In the genomic region with DNA sequence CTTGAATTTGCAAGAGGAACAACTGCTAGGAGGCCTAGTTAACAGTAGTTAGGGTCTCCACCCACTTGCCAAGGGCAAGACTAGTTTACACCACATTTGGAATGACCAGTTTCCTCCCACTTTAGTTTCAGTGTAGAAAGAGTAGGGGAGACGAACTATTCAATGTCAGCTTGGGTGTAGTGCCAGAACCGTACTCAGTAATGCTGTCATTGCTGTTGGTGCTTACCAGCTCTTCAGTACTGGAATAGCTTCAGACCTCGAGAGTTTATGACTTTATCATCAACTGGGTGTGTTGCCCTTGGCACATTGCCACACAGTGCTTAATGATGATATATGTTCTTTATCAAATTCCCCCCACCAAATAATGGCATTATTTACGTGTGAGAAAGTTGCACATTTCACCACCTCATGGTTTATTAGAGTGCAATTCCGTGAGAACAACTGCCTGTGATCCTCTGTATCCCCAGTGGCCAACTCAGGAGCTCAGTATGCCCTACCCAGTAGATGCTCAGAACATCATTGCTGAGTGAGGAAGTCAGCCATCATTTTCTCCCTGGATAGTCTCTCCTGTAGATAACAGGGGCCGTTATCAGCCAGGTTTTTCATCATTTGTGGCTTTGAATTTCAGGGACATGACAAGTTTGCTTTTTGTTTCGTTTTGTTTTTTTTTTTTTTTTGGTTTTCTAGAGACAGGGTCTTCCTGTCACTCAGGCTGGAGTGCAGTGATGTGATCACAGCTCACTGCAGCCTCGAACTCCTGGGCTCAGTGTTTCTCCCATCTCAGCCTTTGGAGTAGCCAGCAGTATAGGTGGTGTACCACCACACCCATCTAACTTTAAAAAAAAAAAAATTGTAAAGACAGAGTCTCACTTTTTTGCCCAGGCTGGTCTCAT, we compare ENCODE assay signal across 13 cellular contexts.
A peak's percentile ranks its signal among the peaks of the same experiment; 100 is the strongest.
DNase-seq lines count a peak whose midpoint lies in the region; ATAC-seq and TF ChIP-seq lines count a peak whose summit lies in the region.
"Had no signal": no experiment of that assay in that cellular context is flagged by ENCODE, and none has a peak within 500 bp of the region (broad histone marks: within the 10 kb centered on the region; RNA-seq: fewer than 3 reads in every experiment).

No MANE protein-coding gene starts in this region.

- H4K20me1 ChIP-seq in BLaER1 = no peaks in the 10 kb centered on the region

- H3K4me1 ChIP-seq in BLaER1 (peaks cover 37% of the 10 kb centered on the region), duodenal mucosa (ENCODE audit: control insufficient read depth in 1 of 2, insufficient read depth in 2 of 2, low read length in 2 of 2) (peaks cover 15 to 24% of the 10 kb centered on the region in 2 donors), foreskin keratinocyte (peaks cover 6% of the 10 kb centered on the region)
- H3K4me1 ChIP-seq: thyroid gland had no signal

- no peak overlapping the region for H3K27ac ChIP-seq in BLaER1
- H3K27ac ChIP-seq in duodenal mucosa (ENCODE audit: low read depth, low read length) = peak overlapping the region; percentile 17
- no peak overlapping the region for H3K27ac ChIP-seq in foreskin keratinocyte
- H3K27ac ChIP-seq: ovary, thyroid gland, VCaP had no signal

- peaks cover 39% of the 10 kb centered on the region for H3K36me3 Mint-ChIP-seq in T-cell

- H3K27ac Mint-ChIP-seq in T-cell = peak overlapping the region; percentile 84 to 89

- DNase-seq in T-cell = peak in 10 of 34 experiments; percentile 10 to 30 (median 18)
- DNase-seq in EL = no peak
- DNase-seq in head of caudate nucleus = no peak
- no peak for DNase-seq in D341Med (ENCODE audit: low spot score)
- no peak for DNase-seq in foreskin keratinocyte
- DNase-seq: esophagus squamous epithelium; ovary; stimulated activated CD4-positive, alpha-beta T cell treated with anti-CD3 and anti-CD28 coated beads, Interleukin-4, amount 100 ng/mL, for 4 hours; thyroid gland had no signal

- no peaks in the 10 kb centered on the region for H3K27me3 ChIP-seq in BLaER1
- H3K27me3 ChIP-seq in duodenal mucosa (ENCODE audit: control insufficient read depth in 1 of 2, insufficient read depth in 2 of 2, low read length in 2 of 2) = no peaks in the 10 kb centered on the region
- no peaks in the 10 kb centered on the region for H3K27me3 ChIP-seq in foreskin keratinocyte
- H3K27me3 ChIP-seq: esophagus squamous epithelium, ovary, thyroid gland had no signal

- H3K4me1 Mint-ChIP-seq in T-cell = peaks cover 53 to 57% (median 55%) of the 10 kb centered on the region in 3 donors

- CTCF ChIA-PET in T-cell (lab: Charles Lee) = interaction anchor here in 1 of 2 donors (0.7 to 1.3 kb wide), 3 partner anchors 9 to 106 kb away, joined by 4 to 6 read pairs (median 4); no protein-coding TSS in a partner anchor

- H3K36me3 ChIP-seq in BLaER1 = peaks cover 13% of the 10 kb centered on the region; the same call in 1 of the 2 replicates
- H3K36me3 ChIP-seq in duodenal mucosa (ENCODE audit: control insufficient read depth in 1 of 2, insufficient read depth in 2 of 2, low read length in 2 of 2) = no peaks in the 10 kb centered on the region
- H3K36me3 ChIP-seq: esophagus squamous epithelium, ovary, thyroid gland had no signal

- peaks cover 6% of the 10 kb centered on the region; the same call in 1 of the 2 replicates for H3K9me3 ChIP-seq in BLaER1
- no peaks in the 10 kb centered on the region for H3K9me3 ChIP-seq in duodenal mucosa (ENCODE audit: control insufficient read depth in 1 of 2, low read length in 2 of 2)
- H3K9me3 ChIP-seq: esophagus squamous epithelium, ovary, thyroid gland had no signal

- no peaks in the 10 kb centered on the region for H3K9me3 Mint-ChIP-seq in T-cell

- no peaks in the 10 kb centered on the region for H3K27me3 Mint-ChIP-seq in T-cell

- POLR2A ChIA-PET in T-cell (lab: Charles Lee) = interaction anchor here (0.7 to 1.0 kb wide), 3 partner anchors 10 to 14 kb away, joined by 3 to 10 read pairs (median 3); no protein-coding TSS in a partner anchor

- peak overlapping the region; percentile 30; the same call in 1 of the 2 replicates for H3K4me2 ChIP-seq in BLaER1

- TF ChIP-seq CTCF in foreskin keratinocyte (conservative IDR thresholded peaks at IDR 0.05) = no peak

- peak; percentile 44 for ATAC-seq in GM18517 (IDR thresholded peaks at IDR 0.05; ENCODE audit: unreplicated experiment)
- peak; percentile 23 to 48 (median 36) for ATAC-seq in T-cell (replicated peaks in 1 of 4)
- no peak for ATAC-seq in foreskin keratinocyte

- H3K4me3 Mint-ChIP-seq in T-cell = peak overlapping the region; percentile 67 to 76 (median 70)

- no peak overlapping the region for H3K9ac ChIP-seq in BLaER1
- H3K9ac ChIP-seq in duodenal mucosa (ENCODE audit: low read depth in 1 of 2, low read length in 2 of 2) = peak overlapping the region in 1 of 2 donors; percentile 34

- no peak overlapping the region for H3K4me3 ChIP-seq in BLaER1
- H3K4me3 ChIP-seq in duodenal mucosa (ENCODE audit: low read depth in 1 of 2, low read length in 2 of 2) = peak overlapping the region in 1 of 2 donors; percentile 3
- H3K4me3 ChIP-seq: esophagus squamous epithelium, ovary, thyroid gland had no signal

- intact Hi-C loops in head of caudate nucleus (cut with DNase I) = no loop called here
